In the genomic region with DNA sequence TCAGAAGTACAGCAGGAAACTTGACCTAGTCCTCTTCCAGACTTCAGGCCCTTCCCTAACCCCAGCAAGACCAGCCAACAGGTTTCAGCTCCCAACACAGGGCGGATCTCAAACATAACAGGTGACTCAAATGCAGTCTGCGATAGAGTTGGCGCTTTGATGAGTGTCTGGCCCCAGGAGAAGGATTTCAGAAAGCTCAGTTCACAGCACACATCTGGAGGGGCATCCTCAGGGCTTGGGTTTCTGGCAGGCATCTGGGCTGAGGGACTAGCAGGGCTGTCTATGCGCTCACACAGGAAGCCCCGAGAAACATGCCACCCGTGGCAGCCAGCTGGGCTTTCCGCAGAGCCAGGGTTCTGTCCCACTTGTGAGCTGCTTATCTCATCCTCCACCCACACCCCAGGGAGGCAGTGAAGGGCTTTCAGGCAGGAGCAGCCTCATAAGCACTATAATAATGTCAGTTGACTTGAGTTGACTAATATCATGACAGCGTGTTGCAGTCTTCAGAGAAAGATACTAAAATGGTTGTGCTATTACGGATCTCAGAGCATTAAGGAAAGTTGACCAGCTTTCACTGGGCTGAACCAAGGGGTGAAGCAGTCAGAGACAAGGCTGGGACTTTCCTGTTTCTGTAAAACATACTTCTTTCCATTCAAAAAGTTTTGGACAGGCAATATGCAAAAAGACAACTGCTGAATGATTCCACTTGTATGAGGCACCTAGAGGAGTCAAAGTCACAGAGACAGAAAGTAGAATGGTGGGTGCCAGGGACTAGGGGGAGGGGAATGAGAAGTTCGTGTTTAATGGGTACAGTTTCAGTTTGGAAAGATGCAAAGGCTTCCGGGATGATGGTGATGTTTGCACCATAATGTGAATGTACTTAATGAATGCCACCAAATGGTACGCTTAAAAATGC, we compare ENCODE assay signal across 8 cellular contexts.
A peak's percentile ranks its signal among the peaks of the same experiment; 100 is the strongest.
DNase-seq lines count a peak whose midpoint lies in the region; ATAC-seq and TF ChIP-seq lines count a peak whose summit lies in the region.

No MANE protein-coding gene starts in this region.

- TF ChIP-seq POLR2A in NB4 (IDR thresholded peaks at IDR 0.05; ENCODE audit: extremely low read depth, insufficient read length) = no peak

- TF ChIP-seq CTCF in GM10266 (IDR thresholded peaks at IDR 0.05; ENCODE audit: control insufficient read depth, insufficient read depth, low read depth, missing control alignments) (no peak), NB4 (IDR thresholded peaks at IDR 0.05; ENCODE audit: low read depth, low read length) (no peak), nephron (IDR thresholded peaks at IDR 0.05; ENCODE audit: unreplicated experiment in 3 of 3) (no peak), glutamatergic neuron (IDR thresholded peaks at IDR 0.05; ENCODE audit: partially characterized antibody, unreplicated experiment) (no peak)

- H3K9me3 Mint-ChIP-seq in nephron (peaks cover 9% of the 10 kb centered on the region), glutamatergic neuron (ENCODE audit: unreplicated experiment) (peaks cover 3% of the 10 kb centered on the region)

- ATAC-seq in GM21526 (IDR thresholded peaks at IDR 0.05; ENCODE audit: low FRiP score, unreplicated experiment) = peak; percentile 63

- H3K4me3 ChIP-seq in NB4 (ENCODE audit: low read depth, low read length) = peak overlapping the region; percentile 24

- DNase-seq in GM10266 (ENCODE audit: extremely low spot score) (peak; percentile 70), NB4 (ENCODE audit: low read depth) (peak; percentile 73), glutamatergic neuron (no peak), DMS53 (lab: John Stamatoyannopoulos, UW) (no peak), NCI-H2081 (lab: John Stamatoyannopoulos, UW) (no peak)
- peak; percentile 32 for DNase-seq in activated effector memory CD4-positive, alpha-beta T cell treated with Interleukin-2 at 50 U/mL for 16 hours

- H3K27ac Mint-ChIP-seq in nephron (peak overlapping the region in 2 of 3 experiments; percentile 21 to 49), glutamatergic neuron (ENCODE audit: unreplicated experiment) (no peak overlapping the region)

- H3K36me3 Mint-ChIP-seq in nephron (ENCODE audit: low read depth) = no peaks in the 10 kb centered on the region
- H3K36me3 Mint-ChIP-seq in glutamatergic neuron (ENCODE audit: unreplicated experiment) = no peaks in the 10 kb centered on the region

- H3K4me1 Mint-ChIP-seq in nephron = peaks cover 41% of the 10 kb centered on the region
- H3K4me1 Mint-ChIP-seq in glutamatergic neuron (ENCODE audit: low read depth, unreplicated experiment) = peaks cover 16% of the 10 kb centered on the region

- H3K4me3 Mint-ChIP-seq in nephron (no peak overlapping the region), glutamatergic neuron (ENCODE audit: unreplicated experiment) (no peak overlapping the region)

- H3K27me3 Mint-ChIP-seq in nephron (ENCODE audit: low read depth) (no peaks in the 10 kb centered on the region), glutamatergic neuron (ENCODE audit: unreplicated experiment) (no peaks in the 10 kb centered on the region)

Comparison
In these comparisons a context has a peak if more than half of its experiments do, and no peak if none do; other contexts are left out.
1. DNase-seq: peak in GM10266 (single experiment), NB4 (single experiment) and activated effector memory CD4-positive, alpha-beta T cell treated with Interleukin-2 at 50 U/mL for 16 hours (single experiment); none in glutamatergic neuron (single experiment), DMS53 (single experiment) and NCI-H2081 (0 of 2).